In genomic region chr16:53892155-53892554, GRCh38 we compare ENCODE assay signal across 8 cellular contexts.
DNase-seq lines count a peak whose midpoint lies in the region; ATAC-seq and TF ChIP-seq lines count a peak whose summit lies in the region.

No MANE protein-coding gene starts in this region.

- TF ChIP-seq CTCF in heart right ventricle (IDR thresholded peaks at IDR 0.05) (peak; percentile 50 to 84 (median 75)), retinal pigment epithelial cell (conservative IDR thresholded peaks at IDR 0.05; ENCODE audit: low read depth, low read length) (peak; percentile 79)

- H3K4me1 Mint-ChIP-seq in activated naive CD8-positive, alpha-beta T cell treated with anti-CD3 and anti-CD28 coated beads, Interleukin-2, amount 10 ng/mL, durations not matched to agents 7 days and 5 days = peaks cover 15% of the 10 kb centered on the region

- H3K27ac ChIP-seq in heart right ventricle = no peak overlapping the region

- no peak overlapping the region for H3K4me3 Mint-ChIP-seq in activated naive CD8-positive, alpha-beta T cell treated with anti-CD3 and anti-CD28 coated beads, Interleukin-2, amount 10 ng/mL, durations not matched to agents 7 days and 5 days

- peaks cover 0 to 34% (median 5%) of the 10 kb centered on the region in 9 donors for H3K36me3 ChIP-seq in heart right ventricle

- H3K4me3 ChIP-seq in heart right ventricle (no peak overlapping the region), retinal pigment epithelial cell (ENCODE audit: low read length) (no peak overlapping the region)

- no peaks in the 10 kb centered on the region for H3K27me3 ChIP-seq in heart right ventricle

- peaks cover 4 to 43% (median 31%) of the 10 kb centered on the region in 9 donors for H3K4me1 ChIP-seq in heart right ventricle

- 11 to 14% methylated on average over 3 of the region's 3 CpGs for WGBS in heart right ventricle, 2 donors

- H3K9me3 Mint-ChIP-seq in activated naive CD8-positive, alpha-beta T cell treated with anti-CD3 and anti-CD28 coated beads, Interleukin-2, amount 10 ng/mL, durations not matched to agents 7 days and 5 days = no peaks in the 10 kb centered on the region

- intact Hi-C loops in heart right ventricle (cut with DNase I) = loop anchor here in 5 of 10 donors (5.0 to 10.0 kb wide), 6 partner anchors 300 to 1033 kb away; partner anchors contain the start of gene IRX3 (in 2 of the 5)

- H3K27ac Mint-ChIP-seq in activated naive CD8-positive, alpha-beta T cell treated with anti-CD3 and anti-CD28 coated beads, Interleukin-2, amount 10 ng/mL, durations not matched to agents 7 days and 5 days = no peak overlapping the region

- peak; percentile 66 for ATAC-seq in activated naive CD8-positive, alpha-beta T cell treated with anti-CD3 and anti-CD28 coated beads, Interleukin-2, amount 10 ng/mL, durations not matched to agents 7 days and 5 days (ENCODE audit: low read depth)
- ATAC-seq in heart right ventricle = peak in 7 of 8 donors; percentile 58 to 84 (median 69)

- H3K9me3 ChIP-seq in heart right ventricle = no peaks in the 10 kb centered on the region

- no peaks in the 10 kb centered on the region for H3K27me3 Mint-ChIP-seq in activated naive CD8-positive, alpha-beta T cell treated with anti-CD3 and anti-CD28 coated beads, Interleukin-2, amount 10 ng/mL, durations not matched to agents 7 days and 5 days

- POLR2A ChIA-PET in activated naive CD8-positive, alpha-beta T cell treated with anti-CD3 and anti-CD28 coated beads, Interleukin-2, amount 10 ng/mL, durations not matched to agents 7 days and 5 days (lab: Charles Lee) = interaction anchor here (0.6 kb wide), 1 partner anchor 595 kb away, joined by 3 read pairs; no protein-coding TSS in a partner anchor

- DNase-seq in EH (ENCODE audit: low read depth) (peak; percentile 74), HT1080 (ENCODE audit: low read depth) (peak; percentile 50), OCI-M1 (lab: John Stamatoyannopoulos, UW) (peak; percentile 72), heart right ventricle (peak in 1 of 2 donors; percentile 55), retinal pigment epithelial cell (ENCODE audit: low read depth) (no peak), T1000 (lab: John Stamatoyannopoulos, UW) (no peak), mesenteric fat pad (ENCODE audit: low spot score) (no peak)
- peak; percentile 33 for DNase-seq in activated naive CD8-positive, alpha-beta T cell treated with anti-CD3 and anti-CD28 coated beads, Interleukin-2, amount 10 ng/mL, durations not matched to agents 7 days and 5 days

- H3K36me3 Mint-ChIP-seq in activated naive CD8-positive, alpha-beta T cell treated with anti-CD3 and anti-CD28 coated beads, Interleukin-2, amount 10 ng/mL, durations not matched to agents 7 days and 5 days = no peaks in the 10 kb centered on the region

Comparison
In these comparisons a context has a peak if more than half of its experiments do, and no peak if none do; other contexts are left out.
1. DNase-seq: peak in EH (single experiment), HT1080 (single experiment), OCI-M1 (single experiment) and activated naive CD8-positive, alpha-beta T cell treated with anti-CD3 and anti-CD28 coated beads, Interleukin-2, amount 10 ng/mL, durations not matched to agents 7 days and 5 days (single experiment); none in retinal pigment epithelial cell (single experiment), T1000 (single experiment) and mesenteric fat pad (single experiment).